Comparison of ENCODE assay signal across 24 cellular contexts in genomic region chr2:219482674-219483405, GRCh38. TPM values are rescaled to one million over a fixed set of nuclear protein-coding genes. Genes with fewer than 3 reads are reported as not detected.
DNase-seq lines count a peak whose midpoint lies in the region; ATAC-seq and TF ChIP-seq lines count a peak whose summit lies in the region.
"Had no signal": no experiment of that assay in that cellular context is flagged by ENCODE, and none has a peak within 500 bp of the region (broad histone marks: within the 10 kb centered on the region; RNA-seq: fewer than 3 reads in every experiment).

No MANE protein-coding gene starts in this region.

- H3K27ac ChIP-seq in ascending aorta, result peak overlapping the region; percentile 45 to 69
- H3K27ac ChIP-seq in esophagus muscularis mucosa (replicated peaks in 1 of 4), result peak overlapping the region; percentile 31 to 72 (median 58)
- no peak overlapping the region for H3K27ac ChIP-seq in neuronal stem cell (replicated peaks; ENCODE audit: low read length)
- peak overlapping the region; percentile 40 for H3K27ac ChIP-seq in vagina
- H3K27ac ChIP-seq: BLaER1, KMS-11, SJSA1 had no signal

- 60% methylated on average over 9 of the region's 17 CpGs for WGBS in esophagus muscularis mucosa
- no CpG with 5 or more reads among the region's 17 CpGs for WGBS in neuronal stem cell (ENCODE audit: extremely low coverage in 2 of 2, insufficient read length in 2 of 2, insufficient replicate concordance in 1 of 2), 2 donors

- H3K14ac ChIP-seq in neuronal stem cell (ENCODE audit: low read length), result peak overlapping the region; percentile 49

- no peak overlapping the region for H2BK120ac ChIP-seq in neuronal stem cell (ENCODE audit: low read depth, low read length)

- no peak overlapping the region for H2BK5ac ChIP-seq in neuronal stem cell (ENCODE audit: low read length)

- TF ChIP-seq POLR2A in esophagus muscularis mucosa (IDR thresholded peaks at IDR 0.05; ENCODE audit: low read depth), result no peak
- no peak for TF ChIP-seq POLR2A in vagina (IDR thresholded peaks at IDR 0.05)

- H4K91ac ChIP-seq in neuronal stem cell (ENCODE audit: low read depth, low read length, poor library complexity), result no peak overlapping the region

- H3K27me3 ChIP-seq in ascending aorta, result no peaks in the 10 kb centered on the region
- H3K27me3 ChIP-seq in esophagus muscularis mucosa, result peaks cover 0 to 45% (median 9%) of the 10 kb centered on the region in 4 donors
- peaks cover 26 to 90% (median 64%) of the 10 kb centered on the region in 3 experiments for H3K27me3 ChIP-seq in neuronal stem cell (ENCODE audit: control insufficient read depth in 3 of 3, insufficient read depth in 3 of 3, low read depth in 1 of 3, low read length in 3 of 3)
- no peaks in the 10 kb centered on the region for H3K27me3 ChIP-seq in vagina

- no peak overlapping the region for H3K4me2 ChIP-seq in neuronal stem cell (ENCODE audit: insufficient read depth, low read length, poor library complexity, severe bottlenecking)
- H3K4me2 ChIP-seq: BLaER1, KMS-11 had no signal

- no peak overlapping the region for H4K8ac ChIP-seq in neuronal stem cell (ENCODE audit: low read depth, low read length)

- no peaks in the 10 kb centered on the region for H3K79me1 ChIP-seq in neuronal stem cell (ENCODE audit: low read depth, low read length)

- TF ChIP-seq EP300 in esophagus muscularis mucosa (IDR thresholded peaks at IDR 0.05), result no peak

- H2AK5ac ChIP-seq in neuronal stem cell (ENCODE audit: low read depth, low read length), result peak overlapping the region; percentile 69

- intact Hi-C loops in ascending aorta (cut with DNase I) (no loop called here), esophagus muscularis mucosa (cut with DNase I) (no loop called here), vagina (cut with DNase I) (no loop called here)

- peak overlapping the region; percentile 2 for H3K23ac ChIP-seq in neuronal stem cell (ENCODE audit: low read depth, low read length, poor library complexity)

- no peak overlapping the region for H2BK12ac ChIP-seq in neuronal stem cell (ENCODE audit: low read length)

- ATAC-seq in GM18870 (IDR thresholded peaks at IDR 0.05; ENCODE audit: unreplicated experiment), result no peak
- ATAC-seq: Panc1 had no signal

- no peak overlapping the region for H2BK15ac ChIP-seq in neuronal stem cell (ENCODE audit: low read length)

- H3K4me3 ChIP-seq in ascending aorta, result no peak overlapping the region
- no peak overlapping the region for H3K4me3 ChIP-seq in esophagus muscularis mucosa
- H3K4me3 ChIP-seq in neuronal stem cell (ENCODE audit: low read length in 2 of 2), result no peak overlapping the region
- no peak overlapping the region for H3K4me3 ChIP-seq in vagina
- H3K4me3 ChIP-seq: BLaER1, SJSA1 had no signal

- no peak overlapping the region for H3K4ac ChIP-seq in neuronal stem cell (ENCODE audit: low read length)

- H2AFZ ChIP-seq in neuronal stem cell (ENCODE audit: low read length), result no peak overlapping the region

- H3K4me1 ChIP-seq in ascending aorta (no peaks in the 10 kb centered on the region), esophagus muscularis mucosa (peaks cover 14 to 32% (median 30%) of the 10 kb centered on the region in 4 donors), neuronal stem cell (ENCODE audit: control insufficient read depth in 2 of 2, insufficient read depth in 1 of 2, low read depth in 1 of 2, low read length in 2 of 2) (peaks cover 11 to 12% of the 10 kb centered on the region in 2 donors), vagina (peaks cover 24% of the 10 kb centered on the region)

- peaks cover 92 to 94% of the 10 kb centered on the region in 2 donors for H3K36me3 ChIP-seq in ascending aorta
- H3K36me3 ChIP-seq in esophagus muscularis mucosa, result peaks cover 18 to 93% (median 70%) of the 10 kb centered on the region in 4 donors
- no peaks in the 10 kb centered on the region for H3K36me3 ChIP-seq in neuronal stem cell (replicated peaks in 1 of 2; ENCODE audit: control insufficient read depth in 2 of 2, insufficient read depth in 2 of 2, low read length in 2 of 2)
- no peaks in the 10 kb centered on the region for H3K36me3 ChIP-seq in vagina
- H3K36me3 ChIP-seq: BLaER1, SJSA1 had no signal

- no peak overlapping the region for H3K9ac ChIP-seq in neuronal stem cell (ENCODE audit: low read depth, low read length, poor library complexity)
- H3K9ac ChIP-seq: BLaER1, KMS-11 had no signal

- peak overlapping the region; percentile 30 for H3K18ac ChIP-seq in neuronal stem cell (ENCODE audit: low read length)

- DNase-seq in ascending aorta (ENCODE audit: low spot score in 2 of 2) (no peak), esophagus muscularis mucosa (ENCODE audit: extremely low spot score) (no peak), neuronal stem cell (ENCODE audit: low spot score) (no peak), vagina (ENCODE audit: extremely low spot score in 2 of 2) (no peak), NCI-H510A treated with DMSO at 0.1 percent for 48 hours (lab: John Stamatoyannopoulos, UW) (no peak), NCI-H2107 treated with DMSO at 0.1 percent for 48 hours (lab: John Stamatoyannopoulos, UW; ENCODE audit: unreplicated experiment) (no peak)
- DNase-seq: Caco-2; CD4-positive, alpha-beta T cell; DMS 273 treated with DMSO at 0.1 percent for 48 hours; DMS79 treated with DMSO at 0.1 percent for 48 hours; HCEC 1CT; NCI-H1092 treated with DMSO at 0.1 percent for 48 hours; NCI-H1436 treated with DMSO at 0.1 percent for 48 hours; NCI-H1930; NCI-H2227 treated with DMSO at 0.1 percent for 48 hours; NCI-H510A; NCI-H774; NK-92 treated with Interleukin-12 subunit alpha and Interleukin-12 subunit beta, amount 100 ng/mL, for 24 hours had no signal

- TF ChIP-seq CTCF in ascending aorta (IDR thresholded peaks at IDR 0.05) (no peak), esophagus muscularis mucosa (IDR thresholded peaks at IDR 0.05) (no peak), vagina (IDR thresholded peaks at IDR 0.05) (no peak)

- H3K9me3 ChIP-seq in ascending aorta, result no peaks in the 10 kb centered on the region
- H3K9me3 ChIP-seq in esophagus muscularis mucosa, result no peaks in the 10 kb centered on the region
- H3K9me3 ChIP-seq in neuronal stem cell (replicated peaks in 1 of 2; ENCODE audit: control insufficient read depth in 2 of 2, insufficient read depth in 1 of 2, low read depth in 1 of 2, low read length in 2 of 2), result peaks cover 0 to under 1% of the 10 kb centered on the region in 2 donors
- H3K9me3 ChIP-seq in vagina, result no peaks in the 10 kb centered on the region
- H3K9me3 ChIP-seq: BLaER1, Caco-2, SJSA1 had no signal

RNA-seq across cellular contexts. Expression of gene GMPPA, which starts 15.9 kb away (rescaled TPM):
- total RNA-seq in ascending aorta, result 11.4 TPM
- 10 to 100 TPM; 16.2 to 32.6 (median 19.9) TPM for total RNA-seq in esophagus muscularis mucosa
- 11.1 TPM for polyA plus RNA-seq in neuronal stem cell (2013, experiment 1 of 2)
- 10.9 TPM for polyA plus RNA-seq in neuronal stem cell (2013, experiment 2 of 2)
- 35.4 TPM for total RNA-seq in vagina

RNA-seq across cellular contexts. Expression of gene ASIC4, which starts 31.4 kb away (rescaled TPM):
- not detected for total RNA-seq in ascending aorta
- total RNA-seq in esophagus muscularis mucosa, result not detected
- polyA plus RNA-seq in neuronal stem cell (2013, experiment 1 of 2), result 0.14 TPM
- 0.15 TPM for polyA plus RNA-seq in neuronal stem cell (2013, experiment 2 of 2)
- total RNA-seq in vagina, result not detected
- total RNA-seq: HT1080, SJSA1 had no signal

RNA-seq across cellular contexts. Expression of gene SPEG, which starts 48.2 kb away (rescaled TPM):
- 390 TPM for total RNA-seq in ascending aorta
- 100 to 1,000 TPM; 115 to 251 (median 180) TPM for total RNA-seq in esophagus muscularis mucosa
- polyA plus RNA-seq in neuronal stem cell (2013, experiment 1 of 2), result 24.0 TPM
- 23.9 TPM for polyA plus RNA-seq in neuronal stem cell (2013, experiment 2 of 2)
- total RNA-seq in vagina, result 28.2 TPM
